8 cellular contexts compared by ENCODE assay signal in genomic region chr7:142477801-142478200, GRCh38.
DNase-seq lines count a peak whose midpoint lies in the region; ATAC-seq, FAIRE-seq and TF ChIP-seq lines count a peak whose summit lies in the region.
"Not testable (repeated sequence)": the region's sequence is repeated elsewhere in the genome, so short reads cannot be mapped to it uniquely, and the experiment has no call there.

No MANE protein-coding gene starts in this region.

- peak overlapping the region; percentile 35 for H3K4me3 Mint-ChIP-seq in activated CD4-positive, alpha-beta T cell treated with anti-CD3 and anti-CD28 coated beads, Interleukin-2, amount 10 ng/mL, durations not matched to agents 7 days and 5 days
- H3K4me3 Mint-ChIP-seq in activated T-helper 2 cell treated with anti-CD3 and anti-CD28 coated beads, Interferon-gamma antibody, Interleukin-2, Interleukin-4, amounts not matched to agents 10 μg/mL and 5 μg/mL and 100 μg/mL, durations not matched to agents 14 hours and 24 hours and 36 hours (ENCODE audit: low read depth): peak overlapping the region; percentile 26
- not testable (repeated sequence) for H3K4me3 Mint-ChIP-seq in astrocyte (ENCODE audit: unreplicated experiment); stimulated activated naive CD8-positive, alpha-beta T cell treated with anti-CD3 and anti-CD28 coated beads, Interleukin-15, Interleukin-2, amounts not matched to agents 100 ng/mL and 50 ng/mL, for 24 hours
- peak overlapping the region; percentile 61 to 84 (median 78) for H3K4me3 Mint-ChIP-seq in naive thymus-derived CD4-positive, alpha-beta T cell

- TF ChIP-seq CTCF in DND-41 (IDR thresholded peaks at IDR 0.05; ENCODE audit: borderline replicate concordance, extremely low read depth, low read length, poor library complexity, severe bottlenecking); MM.1S (IDR thresholded peaks at IDR 0.05; ENCODE audit: low read length); astrocyte (IDR thresholded peaks at IDR 0.05; ENCODE audit: insufficient read depth, low read depth, low read length): not testable (repeated sequence)

- H2AFZ ChIP-seq in ACC112 (ENCODE audit: low read length, unreplicated experiment) (peak overlapping the region; percentile 48), MM.1S (ENCODE audit: low read length) (peak overlapping the region; percentile 28; the same call in 1 of the 2 replicates)
- H2AFZ ChIP-seq in DND-41 (ENCODE audit: low read depth, low read length); astrocyte (ENCODE audit: low read depth, low read length): not testable (repeated sequence)

- not testable (repeated sequence) for H4K20me1 ChIP-seq in DND-41 (ENCODE audit: insufficient read depth, low read length); MM.1S (ENCODE audit: insufficient read depth, low read length); astrocyte (ENCODE audit: insufficient read depth, low read length)

- H3F3A ChIP-seq in MM.1S (ENCODE audit: insufficient read depth, low read length): not testable (repeated sequence)

- H3K36me3 Mint-ChIP-seq in activated CD4-positive, alpha-beta T cell treated with anti-CD3 and anti-CD28 coated beads, Interleukin-2, amount 10 ng/mL, durations not matched to agents 7 days and 5 days (ENCODE audit: low read depth); activated T-helper 2 cell treated with anti-CD3 and anti-CD28 coated beads, Interferon-gamma antibody, Interleukin-2, Interleukin-4, amounts not matched to agents 10 μg/mL and 5 μg/mL and 100 μg/mL, durations not matched to agents 14 hours and 24 hours and 36 hours (ENCODE audit: low read depth); astrocyte (ENCODE audit: low read depth, unreplicated experiment); naive thymus-derived CD4-positive, alpha-beta T cell; stimulated activated naive CD8-positive, alpha-beta T cell treated with anti-CD3 and anti-CD28 coated beads, Interleukin-15, Interleukin-2, amounts not matched to agents 100 ng/mL and 50 ng/mL, for 24 hours (ENCODE audit: low read depth): not testable (repeated sequence)

- H3K79me2 ChIP-seq in ACC112 (ENCODE audit: control insufficient read depth, insufficient read depth, low read length, unreplicated experiment); DND-41 (ENCODE audit: insufficient read depth, low read length); MM.1S (ENCODE audit: low read length); astrocyte (ENCODE audit: insufficient read depth, low read length): not testable (repeated sequence)

- peaks cover 61% of the 10 kb centered on the region for H3K4me1 Mint-ChIP-seq in activated CD4-positive, alpha-beta T cell treated with anti-CD3 and anti-CD28 coated beads, Interleukin-2, amount 10 ng/mL, durations not matched to agents 7 days and 5 days
- peaks cover 28% of the 10 kb centered on the region for H3K4me1 Mint-ChIP-seq in activated T-helper 2 cell treated with anti-CD3 and anti-CD28 coated beads, Interferon-gamma antibody, Interleukin-2, Interleukin-4, amounts not matched to agents 10 μg/mL and 5 μg/mL and 100 μg/mL, durations not matched to agents 14 hours and 24 hours and 36 hours (ENCODE audit: low read depth)
- H3K4me1 Mint-ChIP-seq in astrocyte (ENCODE audit: low read depth, unreplicated experiment): peaks cover 12% of the 10 kb centered on the region
- peaks cover 47 to 94% (median 85%) of the 10 kb centered on the region in 7 donors for H3K4me1 Mint-ChIP-seq in naive thymus-derived CD4-positive, alpha-beta T cell
- peaks cover 62% of the 10 kb centered on the region for H3K4me1 Mint-ChIP-seq in stimulated activated naive CD8-positive, alpha-beta T cell treated with anti-CD3 and anti-CD28 coated beads, Interleukin-15, Interleukin-2, amounts not matched to agents 100 ng/mL and 50 ng/mL, for 24 hours (ENCODE audit: low read depth)

- not testable (repeated sequence) for H3K9me2 ChIP-seq in MM.1S (replicated peaks; ENCODE audit: insufficient read depth, low read length)

- H3K9me3 ChIP-seq in DND-41 (ENCODE audit: insufficient read depth, low read length, severe bottlenecking); MM.1S (replicated peaks; ENCODE audit: insufficient read depth, low read length); astrocyte (ENCODE audit: insufficient read depth, low read depth, low read length); naive thymus-derived CD4-positive, alpha-beta T cell (ENCODE audit: control insufficient read depth in 2 of 3, low read length in 3 of 3): not testable (repeated sequence)

- CTCF ChIA-PET in activated CD4-positive, alpha-beta T cell treated with anti-CD3 and anti-CD28 coated beads, Interleukin-2, amount 10 ng/mL, durations not matched to agents 7 days and 5 days (lab: Charles Lee): interaction anchor here (1.0 to 2.3 kb wide), 9 partner anchors 8 to 36 kb away, joined by 3 to 11 read pairs (median 4); no protein-coding TSS in a partner anchor
- CTCF ChIA-PET in naive thymus-derived CD4-positive, alpha-beta T cell (lab: Charles Lee): interaction anchor here (0.7 to 18.8 kb wide), 11 partner anchors 12 to 331 kb away, joined by 3 to 452 read pairs (median 5); no protein-coding TSS in a partner anchor

- peak overlapping the region; percentile 77 for H3K27ac Mint-ChIP-seq in activated CD4-positive, alpha-beta T cell treated with anti-CD3 and anti-CD28 coated beads, Interleukin-2, amount 10 ng/mL, durations not matched to agents 7 days and 5 days
- H3K27ac Mint-ChIP-seq in activated T-helper 2 cell treated with anti-CD3 and anti-CD28 coated beads, Interferon-gamma antibody, Interleukin-2, Interleukin-4, amounts not matched to agents 10 μg/mL and 5 μg/mL and 100 μg/mL, durations not matched to agents 14 hours and 24 hours and 36 hours: peak overlapping the region; percentile 28
- not testable (repeated sequence) for H3K27ac Mint-ChIP-seq in astrocyte (ENCODE audit: unreplicated experiment)
- peak overlapping the region; percentile 78 to 96 (median 92) for H3K27ac Mint-ChIP-seq in naive thymus-derived CD4-positive, alpha-beta T cell
- peak overlapping the region; percentile 60 for H3K27ac Mint-ChIP-seq in stimulated activated naive CD8-positive, alpha-beta T cell treated with anti-CD3 and anti-CD28 coated beads, Interleukin-15, Interleukin-2, amounts not matched to agents 100 ng/mL and 50 ng/mL, for 24 hours

- H3K27me3 Mint-ChIP-seq in activated CD4-positive, alpha-beta T cell treated with anti-CD3 and anti-CD28 coated beads, Interleukin-2, amount 10 ng/mL, durations not matched to agents 7 days and 5 days; activated T-helper 2 cell treated with anti-CD3 and anti-CD28 coated beads, Interferon-gamma antibody, Interleukin-2, Interleukin-4, amounts not matched to agents 10 μg/mL and 5 μg/mL and 100 μg/mL, durations not matched to agents 14 hours and 24 hours and 36 hours (ENCODE audit: low read depth); astrocyte (ENCODE audit: low read depth, unreplicated experiment); naive thymus-derived CD4-positive, alpha-beta T cell; stimulated activated naive CD8-positive, alpha-beta T cell treated with anti-CD3 and anti-CD28 coated beads, Interleukin-15, Interleukin-2, amounts not matched to agents 100 ng/mL and 50 ng/mL, for 24 hours: not testable (repeated sequence)

- H3K27ac ChIP-seq in ACC112 (ENCODE audit: low read depth, low read length) (peak overlapping the region; percentile 60), DND-41 (ENCODE audit: low read length) (peak overlapping the region; percentile 99)
- H3K27ac ChIP-seq in MM.1S (ENCODE audit: low read length); astrocyte (ENCODE audit: low read depth, low read length): not testable (repeated sequence)
- peak overlapping the region; percentile 62 for H3K27ac ChIP-seq in naive thymus-derived CD4-positive, alpha-beta T cell (ENCODE audit: low read depth, low read length)

- H3K9me3 Mint-ChIP-seq in activated CD4-positive, alpha-beta T cell treated with anti-CD3 and anti-CD28 coated beads, Interleukin-2, amount 10 ng/mL, durations not matched to agents 7 days and 5 days; activated T-helper 2 cell treated with anti-CD3 and anti-CD28 coated beads, Interferon-gamma antibody, Interleukin-2, Interleukin-4, amounts not matched to agents 10 μg/mL and 5 μg/mL and 100 μg/mL, durations not matched to agents 14 hours and 24 hours and 36 hours; astrocyte (ENCODE audit: unreplicated experiment); naive thymus-derived CD4-positive, alpha-beta T cell; stimulated activated naive CD8-positive, alpha-beta T cell treated with anti-CD3 and anti-CD28 coated beads, Interleukin-15, Interleukin-2, amounts not matched to agents 100 ng/mL and 50 ng/mL, for 24 hours: not testable (repeated sequence)

- H3K4me3 ChIP-seq in ACC112 (ENCODE audit: low read depth, low read length) (peak overlapping the region; percentile 61), DND-41 (ENCODE audit: low read depth in 1 of 2, low read length in 2 of 2) (peak overlapping the region in 1 of 2 experiments; percentile 41; a peak in 1 of 4 replicates)
- not testable (repeated sequence) for H3K4me3 ChIP-seq in MM.1S (ENCODE audit: low read length); astrocyte (ENCODE audit: insufficient read depth, low read depth, low read length); naive thymus-derived CD4-positive, alpha-beta T cell (ENCODE audit: low read length)

- not testable (repeated sequence) for FAIRE-seq in astrocyte (lab: Jason Lieb, UNC)

- DNase-seq in DND-41; MM.1S; activated CD4-positive, alpha-beta T cell treated with anti-CD3 and anti-CD28 coated beads, Interleukin-2, amount 10 ng/mL, durations not matched to agents 7 days and 5 days; activated T-helper 2 cell treated with anti-CD3 and anti-CD28 coated beads, Interferon-gamma antibody, Interleukin-2, Interleukin-4, amounts not matched to agents 10 μg/mL and 5 μg/mL and 100 μg/mL, durations not matched to agents 14 hours and 24 hours and 36 hours (ENCODE audit: low spot score); astrocyte (ENCODE audit: low read depth); naive thymus-derived CD4-positive, alpha-beta T cell: not testable (repeated sequence)

- not testable (repeated sequence) for H3K36me3 ChIP-seq in ACC112 (ENCODE audit: insufficient read depth, low read length); DND-41 (ENCODE audit: insufficient read depth, low read length); MM.1S (replicated peaks; ENCODE audit: insufficient read depth, low read length); astrocyte (ENCODE audit: insufficient read depth, low read length); naive thymus-derived CD4-positive, alpha-beta T cell (ENCODE audit: control insufficient read depth in 2 of 3, insufficient read depth in 3 of 3, low read length in 3 of 3)

- H3K27me3 ChIP-seq in ACC112 (ENCODE audit: insufficient read depth, low read length); DND-41 (ENCODE audit: insufficient read depth, low read length, poor library complexity); MM.1S (replicated peaks; ENCODE audit: insufficient read depth, low read length); astrocyte (ENCODE audit: insufficient read depth, low read length); naive thymus-derived CD4-positive, alpha-beta T cell (ENCODE audit: control insufficient read depth in 2 of 2, insufficient read depth in 2 of 2, low read length in 2 of 2): not testable (repeated sequence)

- POLR2A ChIA-PET in activated CD4-positive, alpha-beta T cell treated with anti-CD3 and anti-CD28 coated beads, Interleukin-2, amount 10 ng/mL, durations not matched to agents 7 days and 5 days (lab: Charles Lee): not testable (repeated sequence)
- POLR2A ChIA-PET in naive thymus-derived CD4-positive, alpha-beta T cell (lab: Charles Lee): interaction anchor here (1.0 to 4.4 kb wide), 6 partner anchors 9 to 330 kb away, joined by 3 to 40 read pairs (median 5); no protein-coding TSS in a partner anchor

- peak overlapping the region; percentile 68 for H3K9ac ChIP-seq in DND-41 (ENCODE audit: low read depth, low read length)
- H3K9ac ChIP-seq in MM.1S (ENCODE audit: low read length); astrocyte (ENCODE audit: low read length): not testable (repeated sequence)

- intact Hi-C loops in activated T-helper 2 cell treated with anti-CD3 and anti-CD28 coated beads, Interferon-gamma antibody, Interleukin-2, Interleukin-4, amounts not matched to agents 10 μg/mL and 5 μg/mL and 100 μg/mL, durations not matched to agents 14 hours and 24 hours and 36 hours (cut with micrococcal nuclease): not testable (repeated sequence)
- intact Hi-C loops in naive thymus-derived CD4-positive, alpha-beta T cell (cut with micrococcal nuclease): loop anchor here (1.0 kb wide), 2 partner anchors 8 to 14 kb away; no protein-coding TSS in a partner anchor

- peak overlapping the region; percentile 56 for H3K4me2 ChIP-seq in DND-41 (ENCODE audit: insufficient read depth, low read length)
- H3K4me2 ChIP-seq in MM.1S (ENCODE audit: low read depth, low read length): 0 out of 2 replicates have a peak overlapping the region, but pooled peaks have one; percentile 12
- peak overlapping the region; percentile 58 for H3K4me2 ChIP-seq in astrocyte (ENCODE audit: low read length)

- peak; percentile 48 for ATAC-seq in DND-41 (ENCODE audit: insufficient read depth, low read depth)
- ATAC-seq in naive thymus-derived CD4-positive, alpha-beta T cell: not testable (repeated sequence)

- H3K4me1 ChIP-seq in ACC112 (ENCODE audit: control insufficient read depth, insufficient read depth, low read length, unreplicated experiment): peaks cover 28% of the 10 kb centered on the region
- peaks cover 86% of the 10 kb centered on the region for H3K4me1 ChIP-seq in DND-41 (ENCODE audit: insufficient read depth, low read length)
- H3K4me1 ChIP-seq in MM.1S (ENCODE audit: low read length): peaks cover 49% of the 10 kb centered on the region
- not testable (repeated sequence) for H3K4me1 ChIP-seq in astrocyte (ENCODE audit: insufficient read depth, low read length)
- H3K4me1 ChIP-seq in naive thymus-derived CD4-positive, alpha-beta T cell (ENCODE audit: control insufficient read depth in 2 of 2, insufficient read depth in 2 of 2, low read length in 2 of 2): peaks cover 13 to 71% of the 10 kb centered on the region in 2 donors
